Comparison of ENCODE assay signal across 6 cellular contexts in the genomic region with DNA sequence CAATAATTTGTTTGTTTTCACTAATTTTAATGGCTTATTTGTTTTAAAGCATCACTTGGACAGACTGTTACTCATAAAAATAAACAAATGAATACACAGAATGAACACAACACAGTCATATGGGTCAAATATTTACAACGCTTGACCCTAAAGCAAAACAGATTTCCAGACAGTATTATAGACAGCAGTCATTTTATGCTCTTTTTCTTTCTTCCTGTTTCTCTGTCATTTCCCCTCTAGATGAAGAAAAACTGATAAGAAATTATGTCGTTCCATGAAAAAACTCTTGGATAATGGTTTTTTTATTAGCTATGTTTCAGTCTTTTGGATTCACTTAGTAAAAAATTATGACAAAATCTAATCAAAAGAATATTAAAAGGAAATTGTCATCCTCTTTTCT.
"Had no signal": no experiment of that assay in that cellular context is flagged by ENCODE, and none has a peak within 500 bp of the region (broad histone marks: within the 10 kb centered on the region; RNA-seq: fewer than 3 reads in every experiment).

No MANE protein-coding gene starts in this region.

- H3K4me3 Mint-ChIP-seq: IgD-negative memory B cell had no signal

- H3K27ac ChIP-seq: HL-60 had no signal

- H3K4me3 ChIP-seq: K562 had no signal

- ATAC-seq: HepG2, K562 had no signal

- H3K4me1 Mint-ChIP-seq: IgD-negative memory B cell had no signal

- DNase-seq: IMR-90 had no signal

- FAIRE-seq: HepG2, HTR-8/SVneo, K562 had no signal

- H3K27ac Mint-ChIP-seq: IgD-negative memory B cell had no signal

- H3K36me3 Mint-ChIP-seq: IgD-negative memory B cell had no signal

- H3K27me3 Mint-ChIP-seq: IgD-negative memory B cell had no signal
